8 cellular contexts compared by ENCODE assay signal in genomic region chr6:10414766-10415592, GRCh38. TPM values are rescaled to one million over a fixed set of nuclear protein-coding genes. Genes with fewer than 3 reads are reported as not detected.
A peak's percentile ranks its signal among the peaks of the same experiment; 100 is the strongest.
DNase-seq lines count a peak whose midpoint lies in the region; ATAC-seq and TF ChIP-seq lines count a peak whose summit lies in the region.

Gene TFAP2A, minus strand, starts transcription at chr6:10415074. Its CDS starts 83 bp downstream, at chr6:10414991.

- 5% methylated on average over 47 of the region's 56 CpGs for WGBS in SK-N-SH (ENCODE audit: low lambda C conversion rate)

- peak within 1 kb of the TSS; percentile 66 for H3K4me2 ChIP-seq in SK-N-SH

- no peaks in the 10 kb centered on the region for H3K9me2 ChIP-seq in SK-N-SH

- intact Hi-C loops in activated CD4-positive, alpha-beta T cell treated with anti-CD3 and anti-CD28 coated beads for 36 hours (cut with DNase I, micrococcal nuclease), result loop anchor here in 1 of 2 experiments (5.0 to 10.0 kb wide), 3 partner anchors 33 to 1600 kb away; partner anchors contain the start of genes HIVEP1 and SYCP2L

- H3K27ac Mint-ChIP-seq in activated CD4-positive, alpha-beta T cell treated with anti-CD3 and anti-CD28 coated beads for 36 hours, result no peak within 1 kb of the TSS
- H3K27ac Mint-ChIP-seq in stimulated activated naive B cell treated with anti-CD40 and anti-IgM and Interleukin-4, amounts not matched to agents 10 μg/mL and 1 μg/mL and 100 μg/mL, for 72 hours, result peak within 1 kb of the TSS; percentile 93

- H3K4me3 Mint-ChIP-seq in activated CD4-positive, alpha-beta T cell treated with anti-CD3 and anti-CD28 coated beads for 36 hours, result peak within 1 kb of the TSS; percentile 80
- peak within 1 kb of the TSS; percentile 85 to 96 for H3K4me3 Mint-ChIP-seq in stimulated activated naive B cell treated with anti-CD40 and anti-IgM and Interleukin-4, amounts not matched to agents 10 μg/mL and 1 μg/mL and 100 μg/mL, for 72 hours
- no peak within 1 kb of the TSS for H3K4me3 Mint-ChIP-seq in activated T-cell treated with anti-CD3 and anti-CD28 coated beads, Interleukin-2, amount 50 U/mL, for 4 hours

- H3K36me3 Mint-ChIP-seq in activated CD4-positive, alpha-beta T cell treated with anti-CD3 and anti-CD28 coated beads for 36 hours (ENCODE audit: low read depth), result peaks cover 14% of the 10 kb centered on the region
- peaks cover 24 to 37% of the 10 kb centered on the region in 2 donors for H3K36me3 Mint-ChIP-seq in stimulated activated naive B cell treated with anti-CD40 and anti-IgM and Interleukin-4, amounts not matched to agents 10 μg/mL and 1 μg/mL and 100 μg/mL, for 72 hours
- no peaks in the 10 kb centered on the region for H3K36me3 Mint-ChIP-seq in activated T-cell treated with anti-CD3 and anti-CD28 coated beads, Interleukin-2, amount 50 U/mL, for 4 hours (ENCODE audit: insufficient read depth)

- H3K9me3 ChIP-seq in SK-N-SH, result no peaks in the 10 kb centered on the region

- POLR2A ChIA-PET in activated CD4-positive, alpha-beta T cell treated with anti-CD3 and anti-CD28 coated beads for 36 hours (lab: Charles Lee), result interaction anchor here (0.6 kb wide), 1 partner anchor 63 kb away, joined by 3 read pairs; no protein-coding TSS in a partner anchor
- POLR2A ChIA-PET in SK-N-SH (lab: Yijun Ruan, JAX), result no interaction called here

- ATAC-seq in activated CD4-positive, alpha-beta T cell treated with anti-CD3 and anti-CD28 coated beads for 36 hours, result no peak
- ATAC-seq in stimulated activated naive B cell treated with anti-CD40 and anti-IgM and Interleukin-4, amounts not matched to agents 10 μg/mL and 1 μg/mL and 100 μg/mL, for 72 hours (replicated peaks), result no peak
- ATAC-seq in HG02938 (IDR thresholded peaks at IDR 0.05; ENCODE audit: unreplicated experiment), result no peak
- ATAC-seq in activated T-cell treated with anti-CD3 and anti-CD28 coated beads, Interleukin-2, amount 50 U/mL, for 4 hours, result no peak

- no peak for TF ChIP-seq RAD21 in SK-N-SH (IDR thresholded peaks at IDR 0.05; ENCODE audit: low read length)

- peak within 1 kb of the TSS in 1 of 2 experiments; percentile 32; a peak in 1 of 4 replicates for H3K4me3 ChIP-seq in SK-N-SH (ENCODE audit: low read depth in 2 of 2, low read length in 1 of 2)
- peak within 1 kb of the TSS; percentile 77 for H3K4me3 ChIP-seq in fibroblast of the aortic adventitia (ENCODE audit: low read depth, low read length)

- H3K79me2 ChIP-seq in SK-N-SH (ENCODE audit: insufficient read depth), result no peaks in the 10 kb centered on the region

- no peak within 1 kb of the TSS for H3K9ac ChIP-seq in SK-N-SH

- peak; percentile 23 for TF ChIP-seq CTCF in SK-N-SH (IDR thresholded peaks at IDR 0.05)
- peak; percentile 45 for TF ChIP-seq CTCF in fibroblast of the aortic adventitia (IDR thresholded peaks at IDR 0.05; ENCODE audit: insufficient read depth, low read length)

- peaks cover 94% of the 10 kb centered on the region for H3K27me3 ChIP-seq in SK-N-SH (ENCODE audit: insufficient read depth)

- peaks cover 86% of the 10 kb centered on the region for H3K27me3 Mint-ChIP-seq in activated CD4-positive, alpha-beta T cell treated with anti-CD3 and anti-CD28 coated beads for 36 hours
- peaks cover 89 to 96% of the 10 kb centered on the region in 2 donors for H3K27me3 Mint-ChIP-seq in stimulated activated naive B cell treated with anti-CD40 and anti-IgM and Interleukin-4, amounts not matched to agents 10 μg/mL and 1 μg/mL and 100 μg/mL, for 72 hours
- peaks cover 90% of the 10 kb centered on the region for H3K27me3 Mint-ChIP-seq in activated T-cell treated with anti-CD3 and anti-CD28 coated beads, Interleukin-2, amount 50 U/mL, for 4 hours (ENCODE audit: low read depth)

- H3K36me3 ChIP-seq in SK-N-SH (replicated peaks in 1 of 2; ENCODE audit: control insufficient read depth in 1 of 2, insufficient read depth in 2 of 2, low read length in 1 of 2), result no peaks in the 10 kb centered on the region

- H2AFZ ChIP-seq in SK-N-SH (ENCODE audit: low read depth), result no peak within 1 kb of the TSS

- no peaks in the 10 kb centered on the region; the same call in 1 of the 2 replicates for H4K20me1 ChIP-seq in SK-N-SH (ENCODE audit: insufficient read depth)

- H3F3A ChIP-seq in SK-N-SH (replicated peaks; ENCODE audit: insufficient read depth), result peaks cover 5% of the 10 kb centered on the region

- peaks cover 8% of the 10 kb centered on the region for H3K9me3 Mint-ChIP-seq in activated CD4-positive, alpha-beta T cell treated with anti-CD3 and anti-CD28 coated beads for 36 hours (ENCODE audit: low read depth)
- peaks cover 10 to 13% of the 10 kb centered on the region in 2 donors for H3K9me3 Mint-ChIP-seq in stimulated activated naive B cell treated with anti-CD40 and anti-IgM and Interleukin-4, amounts not matched to agents 10 μg/mL and 1 μg/mL and 100 μg/mL, for 72 hours
- H3K9me3 Mint-ChIP-seq in activated T-cell treated with anti-CD3 and anti-CD28 coated beads, Interleukin-2, amount 50 U/mL, for 4 hours, result peaks cover 10% of the 10 kb centered on the region

- CTCF ChIA-PET in activated CD4-positive, alpha-beta T cell treated with anti-CD3 and anti-CD28 coated beads for 36 hours (lab: Charles Lee), result interaction anchor here (0.6 to 1.9 kb wide), 5 partner anchors 10 to 15 kb away, joined by 3 to 5 read pairs (median 4); no protein-coding TSS in a partner anchor
- CTCF ChIA-PET in SK-N-SH (lab: Yijun Ruan, JAX), result interaction anchor here (0.8 to 2.5 kb wide), 3 partner anchors 13 to 63 kb away, joined by 3 to 11 read pairs (median 4); no protein-coding TSS in a partner anchor

- peaks cover 41% of the 10 kb centered on the region for H3K4me1 Mint-ChIP-seq in activated CD4-positive, alpha-beta T cell treated with anti-CD3 and anti-CD28 coated beads for 36 hours
- H3K4me1 Mint-ChIP-seq in stimulated activated naive B cell treated with anti-CD40 and anti-IgM and Interleukin-4, amounts not matched to agents 10 μg/mL and 1 μg/mL and 100 μg/mL, for 72 hours, result peaks cover 34 to 54% of the 10 kb centered on the region in 2 donors
- peaks cover 36% of the 10 kb centered on the region for H3K4me1 Mint-ChIP-seq in activated T-cell treated with anti-CD3 and anti-CD28 coated beads, Interleukin-2, amount 50 U/mL, for 4 hours (ENCODE audit: low read depth)

- H3K27ac ChIP-seq in SK-N-SH (ENCODE audit: low read depth in 2 of 2, low read length in 1 of 2), result no peak within 1 kb of the TSS

- H3K4me1 ChIP-seq in SK-N-SH (ENCODE audit: control insufficient read depth in 1 of 2, insufficient read depth in 2 of 2, low read depth in 1 of 2, low read length in 1 of 2), result peaks cover 0 to 2% of the 10 kb centered on the region in 2 experiments; a peak in 2 of 4 replicates

- DNase-seq in activated CD4-positive, alpha-beta T cell treated with anti-CD3 and anti-CD28 coated beads for 36 hours, result no peak
- no peak for DNase-seq in activated CD4-positive, alpha-beta T cell treated with anti-CD3 and anti-CD28 coated beads, Interleukin-2, amount 50 U/mL, for 4 hours
- DNase-seq in SK-N-SH (no peak), fibroblast of the aortic adventitia (ENCODE audit: low read depth) (peak; percentile 73), superior temporal gyrus (ENCODE audit: extremely low spot score) (no peak)
- DNase-seq in stimulated activated naive B cell treated with anti-CD40 and anti-IgM and Interleukin-4, amounts not matched to agents 10 μg/mL and 1 μg/mL and 100 μg/mL, for 72 hours, result no peak
- no peak for DNase-seq in activated T-cell treated with anti-CD3 and anti-CD28 coated beads, Interleukin-2, amount 50 U/mL, for 4 hours

- TF ChIP-seq EP300 in SK-N-SH (IDR thresholded peaks at IDR 0.05; ENCODE audit: borderline replicate concordance in 1 of 2, low read depth in 1 of 2, low read length in 1 of 2), result no peak

TF ChIP-seq in SK-N-SH, 30 proteins besides CTCF, POLR2A, EP300 and RAD21 (continues in another document):
- no peak for TF ChIP-seq CHD2 (IDR thresholded peaks at IDR 0.05; ENCODE audit: low read length, partially characterized antibody)
- no peak for TF ChIP-seq TAF1 (IDR thresholded peaks at IDR 0.05; ENCODE audit: borderline replicate concordance, low read depth, low read length)
- no peak for TF ChIP-seq ZBTB33 (IDR thresholded peaks at IDR 0.05; ENCODE audit: borderline replicate concordance, low read depth)
- TF ChIP-seq, protein P1, sequence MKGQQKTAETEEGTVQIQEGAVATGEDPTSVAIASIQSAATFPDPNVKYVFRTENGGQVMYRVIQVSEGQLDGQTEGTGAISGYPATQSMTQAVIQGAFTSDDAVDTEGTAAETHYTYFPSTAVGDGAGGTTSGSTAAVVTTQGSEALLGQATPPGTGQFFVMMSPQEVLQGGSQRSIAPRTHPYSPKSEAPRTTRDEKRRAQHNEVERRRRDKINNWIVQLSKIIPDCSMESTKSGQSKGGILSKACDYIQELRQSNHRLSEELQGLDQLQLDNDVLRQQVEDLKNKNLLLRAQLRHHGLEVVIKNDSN (IDR thresholded peaks at IDR 0.05; ENCODE audit: borderline replicate concordance, low read depth), result no peak
- no peak for TF ChIP-seq GABPA (IDR thresholded peaks at IDR 0.05; ENCODE audit: low read depth)
- TF ChIP-seq NRF1 (IDR thresholded peaks at IDR 0.05; ENCODE audit: low read depth, low read length), result no peak
- TF ChIP-seq SIN3A (IDR thresholded peaks at IDR 0.05; ENCODE audit: borderline replicate concordance, low read depth, low read length), result no peak

RNA-seq across cellular contexts. Expression of gene TFAP2A, which starts in this region (rescaled TPM):
- total RNA-seq in activated CD4-positive, alpha-beta T cell treated with anti-CD3 and anti-CD28 coated beads for 36 hours, result under 1 TPM; 0.23 to 0.26 TPM
- polyA plus RNA-seq in SK-N-SH (2012; rRNA removed), result 0.02 and 0.07 TPM in 2 replicates
- polyA plus RNA-seq in SK-N-SH (2012; cell fraction: cytosol; rRNA removed), result 0.05 TPM in 2 replicates
- polyA plus RNA-seq in SK-N-SH (2012; cell fraction: nucleus; rRNA removed), result 0.07 TPM in 1 of 2 replicates, not detected in the other
- 1.4 TPM in 1 of 2 replicates, not detected in the other for total RNA-seq in fibroblast of the aortic adventitia (ENCODE audit: low replicate concordance)
- total RNA-seq in activated T-cell treated with anti-CD3 and anti-CD28 coated beads, Interleukin-2, amount 50 U/mL, for 4 hours, result under 1 TPM in 1 of 3 donors, not detected in 2; 0.11 TPM
